Comparison of ENCODE assay signal across 2 cellular contexts in the genomic region with DNA sequence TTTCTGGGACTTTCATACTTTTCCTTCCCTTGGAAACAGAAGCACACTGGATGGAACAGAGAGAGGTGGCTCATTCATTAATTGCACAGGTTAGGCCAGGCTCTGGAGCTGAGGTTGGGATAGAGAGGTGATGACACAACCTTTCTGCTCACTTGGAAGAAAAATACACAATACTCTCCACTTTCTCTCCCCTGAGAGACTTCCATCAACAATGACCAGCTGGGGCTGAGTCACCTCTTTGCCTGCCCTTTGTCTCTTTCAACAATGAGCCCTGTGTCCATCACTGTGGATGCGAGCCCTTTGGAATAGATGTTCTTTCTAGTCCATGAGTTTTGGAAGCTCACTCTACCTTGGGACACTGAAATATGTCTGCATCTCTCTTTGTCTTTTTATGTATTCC.
TF ChIP-seq lines count a peak whose summit lies in the region.

No MANE protein-coding gene starts in this region.

TF ChIP-seq in A549, 52 proteins besides CTCF, POLR2A, EP300 and RAD21:
- TF ChIP-seq JUNB (IDR thresholded peaks at IDR 0.05) (0 out of 2 replicates have a peak, but pooled peaks have one; percentile 13), FOSL2 (IDR thresholded peaks at IDR 0.05) (peak; percentile 37; the same call in 1 of the 2 replicates), FOSL2 (CRISPR knock-in tag; IDR thresholded peaks at IDR 0.05) (peak; percentile 40; the same call in 1 of the 2 replicates), HEYL (CRISPR knock-in tag; IDR thresholded peaks at IDR 0.05) (no peak)
TF ChIP-seq in A549: peak in this region for 2.

TF ChIP-seq in HepG2, 621 proteins besides CTCF, POLR2A, EP300 and RAD21 (continues in another document):
- TF ChIP-seq, protein P1, sequence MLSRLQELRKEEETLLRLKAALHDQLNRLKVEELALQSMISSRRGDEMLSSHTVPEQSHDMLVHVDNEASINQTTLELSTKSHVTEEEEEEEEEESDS (CRISPR knock-in tag; IDR thresholded peaks at IDR 0.05; ENCODE audit: borderline replicate concordance) = no peak
- peak; percentile 41; the same call in 1 of the 2 replicates for TF ChIP-seq JUNB (CRISPR knock-in tag; IDR thresholded peaks at IDR 0.05; ENCODE audit: borderline replicate concordance)
- TF ChIP-seq, protein P2, sequence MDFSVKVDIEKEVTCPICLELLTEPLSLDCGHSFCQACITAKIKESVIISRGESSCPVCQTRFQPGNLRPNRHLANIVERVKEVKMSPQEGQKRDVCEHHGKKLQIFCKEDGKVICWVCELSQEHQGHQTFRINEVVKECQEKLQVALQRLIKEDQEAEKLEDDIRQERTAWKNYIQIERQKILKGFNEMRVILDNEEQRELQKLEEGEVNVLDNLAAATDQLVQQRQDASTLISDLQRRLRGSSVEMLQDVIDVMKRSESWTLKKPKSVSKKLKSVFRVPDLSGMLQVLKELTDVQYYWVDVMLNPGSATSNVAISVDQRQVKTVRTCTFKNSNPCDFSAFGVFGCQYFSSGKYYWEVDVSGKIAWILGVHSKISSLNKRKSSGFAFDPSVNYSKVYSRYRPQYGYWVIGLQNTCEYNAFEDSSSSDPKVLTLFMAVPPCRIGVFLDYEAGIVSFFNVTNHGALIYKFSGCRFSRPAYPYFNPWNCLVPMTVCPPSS (IDR thresholded peaks at IDR 0.05) = no peak
- no peak for TF ChIP-seq MXD1 (CRISPR knock-in tag; IDR thresholded peaks at IDR 0.05)
- TF ChIP-seq SMC3 (IDR thresholded peaks at IDR 0.05; ENCODE audit: low read length) = no peak
- TF ChIP-seq TFAP4 (IDR thresholded peaks at IDR 0.05; ENCODE audit: borderline replicate concordance, low read depth) = peak; percentile 95
- TF ChIP-seq ZNF710 (CRISPR knock-in tag; IDR thresholded peaks at IDR 0.05; ENCODE audit: borderline replicate concordance) = peak; percentile 69; the same call in 1 of the 2 replicates
- TF ChIP-seq SOX6 (IDR thresholded peaks at IDR 0.05) = no peak
- TF ChIP-seq SOX6 (CRISPR knock-in tag; IDR thresholded peaks at IDR 0.05) = peak; percentile 87
- peak; percentile 95 for TF ChIP-seq FOSL2 (CRISPR knock-in tag; IDR thresholded peaks at IDR 0.05)
- 0 out of 2 replicates have a peak, but pooled peaks have one; percentile 10 for TF ChIP-seq RARA (CRISPR knock-in tag; IDR thresholded peaks at IDR 0.05)
- TF ChIP-seq ZNF496 (CRISPR knock-in tag; IDR thresholded peaks at IDR 0.05; ENCODE audit: insufficient replicate concordance) = no peak
- TF ChIP-seq, protein P3, sequence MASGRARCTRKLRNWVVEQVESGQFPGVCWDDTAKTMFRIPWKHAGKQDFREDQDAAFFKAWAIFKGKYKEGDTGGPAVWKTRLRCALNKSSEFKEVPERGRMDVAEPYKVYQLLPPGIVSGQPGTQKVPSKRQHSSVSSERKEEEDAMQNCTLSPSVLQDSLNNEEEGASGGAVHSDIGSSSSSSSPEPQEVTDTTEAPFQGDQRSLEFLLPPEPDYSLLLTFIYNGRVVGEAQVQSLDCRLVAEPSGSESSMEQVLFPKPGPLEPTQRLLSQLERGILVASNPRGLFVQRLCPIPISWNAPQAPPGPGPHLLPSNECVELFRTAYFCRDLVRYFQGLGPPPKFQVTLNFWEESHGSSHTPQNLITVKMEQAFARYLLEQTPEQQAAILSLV (CRISPR knock-in tag; IDR thresholded peaks at IDR 0.05; ENCODE audit: borderline replicate concordance) = no peak
- TF ChIP-seq ZNF550 (CRISPR knock-in tag; IDR thresholded peaks at IDR 0.05; ENCODE audit: borderline replicate concordance) = no peak
- TF ChIP-seq, protein P4, sequence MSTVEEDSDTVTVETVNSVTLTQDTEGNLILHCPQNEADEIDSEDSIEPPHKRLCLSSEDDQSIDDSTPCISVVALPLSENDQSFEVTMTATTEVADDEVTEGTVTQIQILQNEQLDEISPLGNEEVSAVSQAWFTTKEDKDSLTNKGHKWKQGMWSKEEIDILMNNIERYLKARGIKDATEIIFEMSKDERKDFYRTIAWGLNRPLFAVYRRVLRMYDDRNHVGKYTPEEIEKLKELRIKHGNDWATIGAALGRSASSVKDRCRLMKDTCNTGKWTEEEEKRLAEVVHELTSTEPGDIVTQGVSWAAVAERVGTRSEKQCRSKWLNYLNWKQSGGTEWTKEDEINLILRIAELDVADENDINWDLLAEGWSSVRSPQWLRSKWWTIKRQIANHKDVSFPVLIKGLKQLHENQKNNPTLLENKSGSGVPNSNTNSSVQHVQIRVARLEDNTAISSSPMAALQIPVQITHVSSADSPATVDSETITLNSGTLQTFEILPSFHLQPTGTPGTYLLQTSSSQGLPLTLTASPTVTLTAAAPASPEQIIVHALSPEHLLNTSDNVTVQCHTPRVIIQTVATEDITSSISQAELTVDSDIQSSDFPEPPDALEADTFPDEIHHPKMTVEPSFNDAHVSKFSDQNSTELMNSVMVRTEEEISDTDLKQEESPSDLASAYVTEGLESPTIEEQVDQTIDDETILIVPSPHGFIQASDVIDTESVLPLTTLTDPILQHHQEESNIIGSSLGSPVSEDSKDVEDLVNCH (CRISPR knock-in tag; IDR thresholded peaks at IDR 0.05) = no peak
- no peak for TF ChIP-seq SMARCC2 (IDR thresholded peaks at IDR 0.05)
- TF ChIP-seq SPEN (CRISPR knock-in tag; IDR thresholded peaks at IDR 0.05; ENCODE audit: low read depth) = no peak
- TF ChIP-seq FOXP1 (IDR thresholded peaks at IDR 0.05) = no peak
- TF ChIP-seq FOXP1 (CRISPR knock-in tag; IDR thresholded peaks at IDR 0.05) = 0 out of 2 replicates have a peak, but pooled peaks have one; percentile 11
- TF ChIP-seq, protein P5, sequence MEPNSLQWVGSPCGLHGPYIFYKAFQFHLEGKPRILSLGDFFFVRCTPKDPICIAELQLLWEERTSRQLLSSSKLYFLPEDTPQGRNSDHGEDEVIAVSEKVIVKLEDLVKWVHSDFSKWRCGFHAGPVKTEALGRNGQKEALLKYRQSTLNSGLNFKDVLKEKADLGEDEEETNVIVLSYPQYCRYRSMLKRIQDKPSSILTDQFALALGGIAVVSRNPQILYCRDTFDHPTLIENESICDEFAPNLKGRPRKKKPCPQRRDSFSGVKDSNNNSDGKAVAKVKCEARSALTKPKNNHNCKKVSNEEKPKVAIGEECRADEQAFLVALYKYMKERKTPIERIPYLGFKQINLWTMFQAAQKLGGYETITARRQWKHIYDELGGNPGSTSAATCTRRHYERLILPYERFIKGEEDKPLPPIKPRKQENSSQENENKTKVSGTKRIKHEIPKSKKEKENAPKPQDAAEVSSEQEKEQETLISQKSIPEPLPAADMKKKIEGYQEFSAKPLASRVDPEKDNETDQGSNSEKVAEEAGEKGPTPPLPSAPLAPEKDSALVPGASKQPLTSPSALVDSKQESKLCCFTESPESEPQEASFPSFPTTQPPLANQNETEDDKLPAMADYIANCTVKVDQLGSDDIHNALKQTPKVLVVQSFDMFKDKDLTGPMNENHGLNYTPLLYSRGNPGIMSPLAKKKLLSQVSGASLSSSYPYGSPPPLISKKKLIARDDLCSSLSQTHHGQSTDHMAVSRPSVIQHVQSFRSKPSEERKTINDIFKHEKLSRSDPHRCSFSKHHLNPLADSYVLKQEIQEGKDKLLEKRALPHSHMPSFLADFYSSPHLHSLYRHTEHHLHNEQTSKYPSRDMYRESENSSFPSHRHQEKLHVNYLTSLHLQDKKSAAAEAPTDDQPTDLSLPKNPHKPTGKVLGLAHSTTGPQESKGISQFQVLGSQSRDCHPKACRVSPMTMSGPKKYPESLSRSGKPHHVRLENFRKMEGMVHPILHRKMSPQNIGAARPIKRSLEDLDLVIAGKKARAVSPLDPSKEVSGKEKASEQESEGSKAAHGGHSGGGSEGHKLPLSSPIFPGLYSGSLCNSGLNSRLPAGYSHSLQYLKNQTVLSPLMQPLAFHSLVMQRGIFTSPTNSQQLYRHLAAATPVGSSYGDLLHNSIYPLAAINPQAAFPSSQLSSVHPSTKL (CRISPR knock-in tag; IDR thresholded peaks at IDR 0.05) = peak; percentile 33
- no peak for TF ChIP-seq ZNF850 (CRISPR knock-in tag; conservative IDR thresholded peaks at IDR 0.05)
- TF ChIP-seq HOXA3 (CRISPR knock-in tag; IDR thresholded peaks at IDR 0.05) = no peak
- TF ChIP-seq, protein P6, sequence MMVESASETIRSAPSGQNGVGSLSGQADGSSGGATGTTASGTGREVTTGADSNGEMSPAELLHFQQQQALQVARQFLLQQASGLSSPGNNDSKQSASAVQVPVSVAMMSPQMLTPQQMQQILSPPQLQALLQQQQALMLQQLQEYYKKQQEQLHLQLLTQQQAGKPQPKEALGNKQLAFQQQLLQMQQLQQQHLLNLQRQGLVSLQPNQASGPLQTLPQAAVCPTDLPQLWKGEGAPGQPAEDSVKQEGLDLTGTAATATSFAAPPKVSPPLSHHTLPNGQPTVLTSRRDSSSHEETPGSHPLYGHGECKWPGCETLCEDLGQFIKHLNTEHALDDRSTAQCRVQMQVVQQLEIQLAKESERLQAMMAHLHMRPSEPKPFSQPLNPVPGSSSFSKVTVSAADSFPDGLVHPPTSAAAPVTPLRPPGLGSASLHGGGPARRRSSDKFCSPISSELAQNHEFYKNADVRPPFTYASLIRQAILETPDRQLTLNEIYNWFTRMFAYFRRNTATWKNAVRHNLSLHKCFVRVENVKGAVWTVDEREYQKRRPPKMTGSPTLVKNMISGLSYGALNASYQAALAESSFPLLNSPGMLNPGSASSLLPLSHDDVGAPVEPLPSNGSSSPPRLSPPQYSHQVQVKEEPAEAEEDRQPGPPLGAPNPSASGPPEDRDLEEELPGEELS (CRISPR knock-in tag; IDR thresholded peaks at IDR 0.05) = no peak
- no peak for TF ChIP-seq ZNF749 (CRISPR knock-in tag; IDR thresholded peaks at IDR 0.05; ENCODE audit: borderline replicate concordance)
- TF ChIP-seq ZNF792 (CRISPR knock-in tag; IDR thresholded peaks at IDR 0.05) = no peak; the same call in 1 of the 2 replicates
- TF ChIP-seq GATA4 (IDR thresholded peaks at IDR 0.05; ENCODE audit: borderline replicate concordance, low read depth) = no peak
- peak; percentile 17; the same call in 1 of the 2 replicates for TF ChIP-seq CEBPG (CRISPR knock-in tag; IDR thresholded peaks at IDR 0.05)
- TF ChIP-seq, protein P7, sequence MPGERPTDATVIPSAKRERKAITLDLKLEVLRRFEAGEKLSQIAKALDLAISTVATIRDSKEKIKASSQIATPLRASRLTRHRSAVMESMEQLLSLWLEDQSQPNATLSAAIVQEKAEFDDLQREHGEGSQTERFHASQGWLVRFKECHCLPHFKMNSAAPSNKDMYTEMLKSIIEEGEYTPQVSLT (CRISPR knock-in tag; IDR thresholded peaks at IDR 0.05; ENCODE audit: borderline replicate concordance, low read depth) = no peak
- peak; percentile 95 for TF ChIP-seq SOX13 (IDR thresholded peaks at IDR 0.05)
- peak in 1 of 2 experiments; percentile 99; a peak in 2 of 4 replicates for TF ChIP-seq SOX13 (CRISPR knock-in tag; conservative IDR thresholded peaks at IDR 0.05 in 1 of 2, IDR thresholded peaks at IDR 0.05 in 1 of 2)
- TF ChIP-seq FOSL1 (CRISPR knock-in tag; IDR thresholded peaks at IDR 0.05; ENCODE audit: borderline replicate concordance) = peak; percentile 50; the same call in 1 of the 2 replicates
- TF ChIP-seq ZNF549 (CRISPR knock-in tag; IDR thresholded peaks at IDR 0.05) = no peak
- no peak for TF ChIP-seq MAFG (CRISPR knock-in tag; IDR thresholded peaks at IDR 0.05)
- TF ChIP-seq ZFY (CRISPR knock-in tag; IDR thresholded peaks at IDR 0.05) = no peak
- TF ChIP-seq, protein P8, sequence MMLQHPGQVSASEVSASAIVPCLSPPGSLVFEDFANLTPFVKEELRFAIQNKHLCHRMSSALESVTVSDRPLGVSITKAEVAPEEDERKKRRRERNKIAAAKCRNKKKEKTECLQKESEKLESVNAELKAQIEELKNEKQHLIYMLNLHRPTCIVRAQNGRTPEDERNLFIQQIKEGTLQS (CRISPR knock-in tag; IDR thresholded peaks at IDR 0.05) = peak; percentile 65
- TF ChIP-seq, protein P9, sequence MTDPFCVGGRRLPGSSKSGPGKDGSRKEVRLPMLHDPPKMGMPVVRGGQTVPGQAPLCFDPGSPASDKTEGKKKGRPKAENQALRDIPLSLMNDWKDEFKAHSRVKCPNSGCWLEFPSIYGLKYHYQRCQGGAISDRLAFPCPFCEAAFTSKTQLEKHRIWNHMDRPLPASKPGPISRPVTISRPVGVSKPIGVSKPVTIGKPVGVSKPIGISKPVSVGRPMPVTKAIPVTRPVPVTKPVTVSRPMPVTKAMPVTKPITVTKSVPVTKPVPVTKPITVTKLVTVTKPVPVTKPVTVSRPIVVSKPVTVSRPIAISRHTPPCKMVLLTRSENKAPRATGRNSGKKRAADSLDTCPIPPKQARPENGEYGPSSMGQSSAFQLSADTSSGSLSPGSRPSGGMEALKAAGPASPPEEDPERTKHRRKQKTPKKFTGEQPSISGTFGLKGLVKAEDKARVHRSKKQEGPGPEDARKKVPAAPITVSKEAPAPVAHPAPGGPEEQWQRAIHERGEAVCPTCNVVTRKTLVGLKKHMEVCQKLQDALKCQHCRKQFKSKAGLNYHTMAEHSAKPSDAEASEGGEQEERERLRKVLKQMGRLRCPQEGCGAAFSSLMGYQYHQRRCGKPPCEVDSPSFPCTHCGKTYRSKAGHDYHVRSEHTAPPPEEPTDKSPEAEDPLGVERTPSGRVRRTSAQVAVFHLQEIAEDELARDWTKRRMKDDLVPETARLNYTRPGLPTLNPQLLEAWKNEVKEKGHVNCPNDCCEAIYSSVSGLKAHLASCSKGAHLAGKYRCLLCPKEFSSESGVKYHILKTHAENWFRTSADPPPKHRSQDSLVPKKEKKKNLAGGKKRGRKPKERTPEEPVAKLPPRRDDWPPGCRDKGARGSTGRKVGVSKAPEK (CRISPR knock-in tag; IDR thresholded peaks at IDR 0.05; ENCODE audit: borderline replicate concordance) = no peak
- TF ChIP-seq PITX1 (CRISPR knock-in tag; IDR thresholded peaks at IDR 0.05) = no peak
- 0 out of 2 replicates have a peak, but pooled peaks have one; percentile 30 for TF ChIP-seq CEBPB (IDR thresholded peaks at IDR 0.05; ENCODE audit: borderline replicate concordance, low read depth, low read length)
- peak; percentile 98 for TF ChIP-seq SOX5 (CRISPR knock-in tag; IDR thresholded peaks at IDR 0.05; ENCODE audit: borderline replicate concordance)
- TF ChIP-seq SMAD1 (CRISPR knock-in tag; IDR thresholded peaks at IDR 0.05; ENCODE audit: borderline replicate concordance, low read depth) = no peak
- TF ChIP-seq ZFYVE20 (CRISPR knock-in tag; IDR thresholded peaks at IDR 0.05; ENCODE audit: borderline replicate concordance, low read depth) = no peak
